In genomic region chr4:55087930-55088293, GRCh38 we compare ENCODE assay signal across 16 cellular contexts. TPM values are rescaled to one million over a fixed set of nuclear protein-coding genes. Genes with fewer than 3 reads are reported as not detected.
"Had no signal": no experiment of that assay in that cellular context is flagged by ENCODE, and none has a peak within 500 bp of the region (broad histone marks: within the 10 kb centered on the region; RNA-seq: fewer than 3 reads in every experiment).

No MANE protein-coding gene starts in this region.

- H3K9me3 Mint-ChIP-seq: activated CD4-positive, alpha-beta memory T cell treated with anti-CD3 and anti-CD28 coated beads for 36 hours; effector memory CD8-positive, alpha-beta T cell; neural progenitor cell had no signal

- H3K9ac ChIP-seq: neural progenitor cell, parathyroid adenoma had no signal

- H3K79me2 ChIP-seq: parathyroid adenoma had no signal

- H3K27me3 Mint-ChIP-seq: activated CD4-positive, alpha-beta memory T cell treated with anti-CD3 and anti-CD28 coated beads for 36 hours; effector memory CD8-positive, alpha-beta T cell had no signal

- H3K36me3 ChIP-seq: neural progenitor cell, stomach, thyroid gland, uterus had no signal

- H3K36me3 Mint-ChIP-seq: activated CD4-positive, alpha-beta memory T cell treated with anti-CD3 and anti-CD28 coated beads for 36 hours; neural progenitor cell had no signal

- H3K27me3 ChIP-seq: neural progenitor cell, stomach, thyroid gland, uterus had no signal

- H3K4me2 ChIP-seq: neural progenitor cell had no signal

- H3K27ac Mint-ChIP-seq: activated CD4-positive, alpha-beta memory T cell treated with anti-CD3 and anti-CD28 coated beads for 36 hours; effector memory CD8-positive, alpha-beta T cell; neural progenitor cell had no signal

- H2AFZ ChIP-seq: neural progenitor cell, parathyroid adenoma had no signal

- DNase-seq: activated CD4-positive, alpha-beta memory T cell treated with anti-CD3 and anti-CD28 coated beads for 36 hours; activated CD8-positive, alpha-beta memory T cell treated with anti-CD3 and anti-CD28 coated beads, Interleukin-2, amount 50 U/mL, for 4 hours; central memory CD4-positive, alpha-beta T cell; effector memory CD8-positive, alpha-beta T cell; erythroblast; kidney glomerular epithelial cell; retina; stimulated activated CD4-positive, alpha-beta T cell treated with anti-CD3 and anti-CD28 coated beads, Interleukin-15, amount 100 ng/mL, for 24 hours; stimulated activated CD4-positive, alpha-beta T cell treated with anti-CD3 and anti-CD28 coated beads, Interleukin-4, amount 100 ng/mL, for 24 hours; stomach; thyroid gland; uterus had no signal

- H3K4me1 ChIP-seq: parathyroid adenoma, stomach, uterus had no signal

- H3K4me3 Mint-ChIP-seq: activated CD4-positive, alpha-beta memory T cell treated with anti-CD3 and anti-CD28 coated beads for 36 hours; effector memory CD8-positive, alpha-beta T cell; neural progenitor cell had no signal

- H3K4me3 ChIP-seq: lung, neural progenitor cell, stomach, thyroid gland, uterus had no signal

- ATAC-seq: effector memory CD8-positive, alpha-beta T cell had no signal

- H3K27ac ChIP-seq: neural progenitor cell, parathyroid adenoma, stomach had no signal

RNA-seq across cellular contexts. Expression of gene KDR, which starts 37.5 kb away (rescaled TPM):
- total RNA-seq: activated CD4-positive, alpha-beta memory T cell treated with anti-CD3 and anti-CD28 coated beads for 36 hours; T-helper 2 cell treated with Interferon-gamma antibody and Interleukin-4, amounts not matched to agents 100 ng/mL and 5 ng/mL, for 36 hours had no signal
